8 cellular contexts compared by ENCODE assay signal in the genomic region with DNA sequence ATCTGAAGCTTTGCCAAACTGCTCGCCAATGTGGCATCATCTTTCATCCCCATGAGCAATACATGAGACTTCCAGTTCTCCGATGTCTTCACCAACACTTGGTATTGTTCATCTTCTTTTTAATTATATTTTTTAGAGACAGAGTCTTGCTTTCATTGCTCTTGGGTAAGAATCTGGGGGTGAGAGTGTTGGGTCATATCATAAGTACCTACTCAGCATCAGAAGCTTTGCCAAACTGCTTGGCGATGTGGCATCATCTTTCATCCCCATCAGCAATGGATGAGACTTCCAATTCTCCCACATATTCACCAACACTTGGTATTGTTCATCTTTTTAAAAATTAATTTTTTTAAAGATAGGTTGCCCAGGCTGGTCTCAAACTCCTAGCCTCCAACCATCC. TPM values are rescaled to one million over a fixed set of nuclear protein-coding genes. Genes with fewer than 3 reads are reported as not detected.
"Had no signal": no experiment of that assay in that cellular context is flagged by ENCODE, and none has a peak within 500 bp of the region (broad histone marks: within the 10 kb centered on the region; RNA-seq: fewer than 3 reads in every experiment).

No MANE protein-coding gene starts in this region.

- DNase-seq: GDM1, GF-D8 had no signal

- ATAC-seq: GM12878 had no signal

- H3K4me3 ChIP-seq: GM12878 had no signal

- FAIRE-seq: G401.6, GM12878, GM12891, GM12892, GM18507, GM19239 had no signal

RNA-seq across cellular contexts. Expression of gene ZDHHC11B, which starts 30.9 kb away (rescaled TPM):
- total RNA-seq: GM12878 had no signal
